In genomic region chr3:20637729-20638128, GRCh38 we compare ENCODE assay signal across 34 cellular contexts.
DNase-seq lines count a peak whose midpoint lies in the region; ATAC-seq, FAIRE-seq and TF ChIP-seq lines count a peak whose summit lies in the region.
"Had no signal": no experiment of that assay in that cellular context is flagged by ENCODE, and none has a peak within 500 bp of the region (broad histone marks: within the 10 kb centered on the region; RNA-seq: fewer than 3 reads in every experiment).

No MANE protein-coding gene starts in this region.

- H3K9me3 Mint-ChIP-seq in neural progenitor cell (no peaks in the 10 kb centered on the region), endothelial cell (ENCODE audit: unreplicated experiment) (no peaks in the 10 kb centered on the region)
- H3K9me3 Mint-ChIP-seq: activated naive CD4-positive, alpha-beta T cell treated with anti-CD3 and anti-CD28 coated beads, Interleukin-2, amount 50 U/mL, for 24 hours; activated T-helper 17 cell treated with anti-CD3 and anti-CD28 coated beads, Interleukin-2, amount 50 U/mL, for 72 hours; stimulated activated memory B cell treated with anti-CD40 and anti-IgM and Interleukin-4, amounts not matched to agents 10 μg/mL and 1 μg/mL and 100 μg/mL, for 72 hours had no signal

- no peak overlapping the region for H3K4me3 ChIP-seq in fibroblast of mammary gland (ENCODE audit: control insufficient read depth, low read depth, low read length)
- no peak overlapping the region for H3K4me3 ChIP-seq in neural progenitor cell
- H3K4me3 ChIP-seq: cardiac muscle cell, GM12878, transverse colon had no signal

- H3K79me2 ChIP-seq in neural progenitor cell (ENCODE audit: low read depth), result no peaks in the 10 kb centered on the region

- TF ChIP-seq CTCF in D721Med (IDR thresholded peaks at IDR 0.05; ENCODE audit: insufficient read depth, missing control alignments) (no peak), fibroblast of mammary gland (conservative IDR thresholded peaks at IDR 0.05; ENCODE audit: control insufficient read depth, insufficient read depth, low read depth, low read length) (no peak), neural progenitor cell (IDR thresholded peaks at IDR 0.05) (no peak), endothelial cell (IDR thresholded peaks at IDR 0.05; ENCODE audit: unreplicated experiment) (no peak)

- no peaks in the 10 kb centered on the region for H3K27me3 ChIP-seq in neural progenitor cell
- H3K27me3 ChIP-seq: cardiac muscle cell, transverse colon had no signal

- no peak for ATAC-seq in GM19397 (IDR thresholded peaks at IDR 0.05; ENCODE audit: unreplicated experiment)
- ATAC-seq: activated T-helper 17 cell treated with anti-CD3 and anti-CD28 coated beads, Interleukin-2, amount 50 U/mL, for 72 hours; GM12878; naive thymus-derived CD8-positive, alpha-beta T cell; stimulated activated memory B cell treated with anti-CD40 and anti-IgM and Interleukin-4, amounts not matched to agents 10 μg/mL and 1 μg/mL and 100 μg/mL, for 72 hours had no signal

- peaks cover 4% of the 10 kb centered on the region for H3K4me1 ChIP-seq in neural progenitor cell
- H3K4me1 ChIP-seq: transverse colon had no signal

- H4K20me1 ChIP-seq in neural progenitor cell (ENCODE audit: low read depth), result no peaks in the 10 kb centered on the region

- H3K36me3 Mint-ChIP-seq in neural progenitor cell (no peaks in the 10 kb centered on the region), endothelial cell (ENCODE audit: low read depth, unreplicated experiment) (no peaks in the 10 kb centered on the region)
- H3K36me3 Mint-ChIP-seq: stimulated activated memory B cell treated with anti-CD40 and anti-IgM and Interleukin-4, amounts not matched to agents 10 μg/mL and 1 μg/mL and 100 μg/mL, for 72 hours had no signal

- H3K27me3 Mint-ChIP-seq in neural progenitor cell (ENCODE audit: insufficient read depth, low read depth) (no peaks in the 10 kb centered on the region), endothelial cell (ENCODE audit: unreplicated experiment) (no peaks in the 10 kb centered on the region)
- H3K27me3 Mint-ChIP-seq: activated naive CD4-positive, alpha-beta T cell treated with anti-CD3 and anti-CD28 coated beads, Interleukin-2, amount 50 U/mL, for 24 hours; activated T-helper 17 cell treated with anti-CD3 and anti-CD28 coated beads, Interleukin-2, amount 50 U/mL, for 72 hours; naive thymus-derived CD8-positive, alpha-beta T cell; stimulated activated memory B cell treated with anti-CD40 and anti-IgM and Interleukin-4, amounts not matched to agents 10 μg/mL and 1 μg/mL and 100 μg/mL, for 72 hours had no signal

- H2AFZ ChIP-seq in neural progenitor cell (replicated peaks), result peak overlapping the region; percentile 18

- H3K27ac Mint-ChIP-seq in neural progenitor cell (no peak overlapping the region), endothelial cell (ENCODE audit: unreplicated experiment) (no peak overlapping the region)
- H3K27ac Mint-ChIP-seq: activated naive CD4-positive, alpha-beta T cell treated with anti-CD3 and anti-CD28 coated beads, Interleukin-2, amount 50 U/mL, for 24 hours; activated T-helper 17 cell treated with anti-CD3 and anti-CD28 coated beads, Interleukin-2, amount 50 U/mL, for 72 hours; naive thymus-derived CD8-positive, alpha-beta T cell; stimulated activated memory B cell treated with anti-CD40 and anti-IgM and Interleukin-4, amounts not matched to agents 10 μg/mL and 1 μg/mL and 100 μg/mL, for 72 hours had no signal

- H3K4me2 ChIP-seq in neural progenitor cell, result no peak overlapping the region
- H3K4me2 ChIP-seq: KMS-11 had no signal

- FAIRE-seq in D721Med (lab: Jason Lieb, UNC), result peak; percentile 48
- FAIRE-seq: colon, GM12878, keratinocyte, RCC 7860 had no signal

- H3K36me3 ChIP-seq in neural progenitor cell, result no peaks in the 10 kb centered on the region
- H3K36me3 ChIP-seq: cardiac muscle cell, transverse colon, WERI-Rb-1 had no signal

- H3K4me3 Mint-ChIP-seq in neural progenitor cell, result no peak overlapping the region
- H3K4me3 Mint-ChIP-seq in endothelial cell (ENCODE audit: unreplicated experiment), result no peak overlapping the region
- H3K4me3 Mint-ChIP-seq: activated naive CD4-positive, alpha-beta T cell treated with anti-CD3 and anti-CD28 coated beads, Interleukin-2, amount 50 U/mL, for 24 hours; activated T-helper 17 cell treated with anti-CD3 and anti-CD28 coated beads, Interleukin-2, amount 50 U/mL, for 72 hours; naive thymus-derived CD8-positive, alpha-beta T cell; stimulated activated memory B cell treated with anti-CD40 and anti-IgM and Interleukin-4, amounts not matched to agents 10 μg/mL and 1 μg/mL and 100 μg/mL, for 72 hours had no signal

- no peaks in the 10 kb centered on the region for H3K9me3 ChIP-seq in neural progenitor cell (ENCODE audit: low read depth)
- H3K9me3 ChIP-seq: transverse colon had no signal

- H3K27ac ChIP-seq in neural progenitor cell, result no peak overlapping the region
- H3K27ac ChIP-seq: cardiac muscle cell, HL-60, KMS-11, transverse colon, WERI-Rb-1 had no signal

- H3K9ac ChIP-seq in neural progenitor cell, result no peak overlapping the region
- H3K9ac ChIP-seq: KMS-11 had no signal

- peaks cover 7% of the 10 kb centered on the region for H3K4me1 Mint-ChIP-seq in neural progenitor cell
- H3K4me1 Mint-ChIP-seq in endothelial cell (ENCODE audit: unreplicated experiment), result no peaks in the 10 kb centered on the region
- H3K4me1 Mint-ChIP-seq: activated naive CD4-positive, alpha-beta T cell treated with anti-CD3 and anti-CD28 coated beads, Interleukin-2, amount 50 U/mL, for 24 hours; activated T-helper 17 cell treated with anti-CD3 and anti-CD28 coated beads, Interleukin-2, amount 50 U/mL, for 72 hours; naive thymus-derived CD8-positive, alpha-beta T cell; stimulated activated memory B cell treated with anti-CD40 and anti-IgM and Interleukin-4, amounts not matched to agents 10 μg/mL and 1 μg/mL and 100 μg/mL, for 72 hours had no signal

- DNase-seq in D721Med (ENCODE audit: insufficient read length, low spot score) (no peak), NCI-H226 (peak; percentile 9), fibroblast of mammary gland (ENCODE audit: low read depth) (peak; percentile 25), neural progenitor cell (ENCODE audit: low spot score) (no peak), HT-29 (ENCODE audit: low spot score) (no peak), endothelial cell (ENCODE audit: low spot score) (no peak), nucleus accumbens (lab: John Stamatoyannopoulos, UW) (no peak)
- DNase-seq: activated CD4-positive, alpha-beta T cell treated with anti-CD3 and anti-CD28 coated beads for 48 hours; amygdala; effector CD4-positive, alpha-beta T cell; H7; head of caudate nucleus; MM.1S; naive thymus-derived CD8-positive, alpha-beta T cell; NCI-H1417; NCI-H2081; NCI-H446 treated with DMSO at 0.1 percent for 48 hours; NCI-H82; SIG-M5; stimulated activated CD4-positive, alpha-beta T cell treated with anti-CD3 and anti-CD28 coated beads, Interleukin-15, amount 100 ng/mL, for 24 hours; T-helper 9 cell; transverse colon; WERI-Rb-1 had no signal

- no peaks in the 10 kb centered on the region for H3F3A ChIP-seq in neural progenitor cell (ENCODE audit: low read depth)

Comparison
In these comparisons a context has a peak if more than half of its experiments do, and no peak if none do; other contexts are left out.
1. DNase-seq: peak in NCI-H226 (single experiment) and fibroblast of mammary gland (single experiment); none in D721Med (single experiment), neural progenitor cell (single experiment), HT-29 (single experiment), endothelial cell (single experiment) and nucleus accumbens (0 of 56).